31 cellular contexts compared by ENCODE assay signal in genomic region chr7:120960714-120961113, GRCh38. TPM values are rescaled to one million over a fixed set of nuclear protein-coding genes. Genes with fewer than 3 reads are reported as not detected.
"Had no signal": no experiment of that assay in that cellular context is flagged by ENCODE, and none has a peak within 500 bp of the region (broad histone marks: within the 10 kb centered on the region; RNA-seq: fewer than 3 reads in every experiment).

No MANE protein-coding gene starts in this region.

- H2AFZ ChIP-seq: hepatocyte had no signal

- H3K4me3 ChIP-seq: body of pancreas, esophagus squamous epithelium, gastroesophageal sphincter, heart right ventricle, hepatocyte had no signal

- H3K4me3 Mint-ChIP-seq: activated B cell treated with CpG ODN at 0.5 μM for 24 hours; activated CD4-positive, alpha-beta memory T cell treated with anti-CD3 and anti-CD28 coated beads for 36 hours; activated CD4-positive, alpha-beta T cell treated with anti-CD3 and anti-CD28 coated beads, Interleukin-2, amount 10 ng/mL, durations not matched to agents 24 days and 14 days; activated CD8-positive, alpha-beta memory T cell treated with anti-CD3 and anti-CD28 coated beads, Interleukin-2, amount 10 ng/mL, durations not matched to agents 7 days and 5 days; activated CD8-positive, alpha-beta T cell treated with anti-CD3 and anti-CD28 coated beads, Interleukin-2, amount 10 ng/mL, durations not matched to agents 7 days and 5 days; activated naive CD8-positive, alpha-beta T cell; activated T-helper 17 cell treated with anti-CD3 and anti-CD28 coated beads, Interleukin-2, amount 50 U/mL, for 72 hours; effector memory CD8-positive, alpha-beta T cell; T-helper 1 cell treated with Interleukin-12 subunit alpha and Interleukin-12 subunit beta and Interleukin-4 antibody, amounts not matched to agents 30 μg/mL and 1 μg/mL, for 36 hours; T-helper 2 cell treated with Interferon-gamma antibody and Interleukin-4, amounts not matched to agents 5 μg/mL and 100 μg/mL, for 36 hours had no signal

- H3K4me1 ChIP-seq: body of pancreas had no signal

- ATAC-seq: activated CD4-positive, CD25-positive, alpha-beta regulatory T cell treated with anti-CD3 and anti-CD28 coated beads, Interleukin-2, amount 50 U/mL, for 24 hours; activated CD8-positive, alpha-beta memory T cell treated with anti-CD3 and anti-CD28 coated beads, Interleukin-2, amount 10 ng/mL, durations not matched to agents 7 days and 5 days; activated CD8-positive, alpha-beta T cell treated with anti-CD3 and anti-CD28 coated beads, Interleukin-2, amount 10 ng/mL, durations not matched to agents 7 days and 5 days; activated T-helper 17 cell treated with anti-CD3 and anti-CD28 coated beads, Interleukin-2, amount 50 U/mL, for 72 hours; body of pancreas; effector memory CD8-positive, alpha-beta T cell; gastroesophageal sphincter; heart right ventricle had no signal

- H3K27me3 Mint-ChIP-seq: activated B cell treated with CpG ODN at 0.5 μM for 24 hours; activated CD4-positive, alpha-beta memory T cell treated with anti-CD3 and anti-CD28 coated beads for 36 hours; activated CD4-positive, alpha-beta T cell treated with anti-CD3 and anti-CD28 coated beads, Interleukin-2, amount 10 ng/mL, durations not matched to agents 24 days and 14 days; activated CD8-positive, alpha-beta memory T cell treated with anti-CD3 and anti-CD28 coated beads, Interleukin-2, amount 10 ng/mL, durations not matched to agents 7 days and 5 days; activated naive CD8-positive, alpha-beta T cell; activated T-helper 17 cell treated with anti-CD3 and anti-CD28 coated beads, Interleukin-2, amount 50 U/mL, for 72 hours; effector memory CD8-positive, alpha-beta T cell had no signal

- H3K27ac ChIP-seq: body of pancreas, epithelial cell of prostate, esophagus squamous epithelium, gastroesophageal sphincter, hepatocyte, WERI-Rb-1 had no signal

- H3K9me3 Mint-ChIP-seq: activated B cell treated with CpG ODN at 0.5 μM for 24 hours; activated CD4-positive, alpha-beta memory T cell treated with anti-CD3 and anti-CD28 coated beads for 36 hours; activated CD4-positive, alpha-beta T cell treated with anti-CD3 and anti-CD28 coated beads, Interleukin-2, amount 10 ng/mL, durations not matched to agents 24 days and 14 days; activated T-helper 17 cell treated with anti-CD3 and anti-CD28 coated beads, Interleukin-2, amount 50 U/mL, for 72 hours; effector memory CD8-positive, alpha-beta T cell; T-helper 1 cell treated with Interleukin-12 subunit alpha and Interleukin-12 subunit beta and Interleukin-4 antibody, amounts not matched to agents 30 μg/mL and 1 μg/mL, for 36 hours; T-helper 2 cell treated with Interferon-gamma antibody and Interleukin-4, amounts not matched to agents 5 μg/mL and 100 μg/mL, for 36 hours had no signal

- H3K27ac Mint-ChIP-seq: activated B cell treated with CpG ODN at 0.5 μM for 24 hours; activated CD4-positive, alpha-beta memory T cell treated with anti-CD3 and anti-CD28 coated beads for 36 hours; activated CD4-positive, alpha-beta T cell treated with anti-CD3 and anti-CD28 coated beads, Interleukin-2, amount 10 ng/mL, durations not matched to agents 24 days and 14 days; activated CD8-positive, alpha-beta memory T cell treated with anti-CD3 and anti-CD28 coated beads, Interleukin-2, amount 10 ng/mL, durations not matched to agents 7 days and 5 days; activated naive CD8-positive, alpha-beta T cell; activated T-helper 17 cell treated with anti-CD3 and anti-CD28 coated beads, Interleukin-2, amount 50 U/mL, for 72 hours; T-helper 2 cell treated with Interferon-gamma antibody and Interleukin-4, amounts not matched to agents 5 μg/mL and 100 μg/mL, for 36 hours had no signal

- H3K27me3 ChIP-seq: body of pancreas, esophagus squamous epithelium, gastroesophageal sphincter, heart right ventricle, hepatocyte had no signal

- H3K9me3 ChIP-seq: body of pancreas, esophagus squamous epithelium, gastroesophageal sphincter, heart right ventricle had no signal

- H3K4me2 ChIP-seq: hepatocyte had no signal

- DNase-seq: activated B cell treated with CpG ODN at 0.5 μM for 24 hours; activated CD4-positive, alpha-beta memory T cell treated with anti-CD3 and anti-CD28 coated beads for 36 hours; activated CD4-positive, alpha-beta T cell treated with anti-CD3 and anti-CD28 coated beads, Interleukin-2, amount 10 ng/mL, durations not matched to agents 24 days and 14 days; activated CD8-positive, alpha-beta memory T cell treated with anti-CD3 and anti-CD28 coated beads, Interleukin-2, amount 10 ng/mL, durations not matched to agents 7 days and 5 days; activated CD8-positive, alpha-beta memory T cell treated with anti-CD3 and anti-CD28 coated beads, Interleukin-2, amount 50 U/mL, for 4 hours; activated CD8-positive, alpha-beta T cell treated with anti-CD3 and anti-CD28 coated beads, Interleukin-2, amount 10 ng/mL, durations not matched to agents 7 days and 5 days; activated effector memory CD4-positive, alpha-beta T cell treated with Interleukin-2 at 50 U/mL for 16 hours; activated gamma-delta T cell treated with Interleukin-2 at 50 U/mL for 16 hours; activated naive CD4-positive, alpha-beta T cell treated with anti-CD3 and anti-CD28 coated beads, Interleukin-2, amount 50 U/mL, for 16 hours; activated naive CD4-positive, alpha-beta T cell treated with Interleukin-2 at 50 U/mL for 16 hours; activated T-cell treated with anti-CD3 and anti-CD28 coated beads, Interleukin-2, amount 50 U/mL, for 1 hour; amygdala; aorta; body of pancreas; caudate nucleus; cortex of kidney; effector CD4-positive, alpha-beta T cell; effector memory CD8-positive, alpha-beta T cell; esophagus squamous epithelium; foreskin melanocyte; heart right ventricle; T1000; WERI-Rb-1 had no signal

RNA-seq across cellular contexts. Expression of gene CPED1, which starts 27.8 kb away (rescaled TPM):
- total RNA-seq: activated CD4-positive, alpha-beta memory T cell treated with anti-CD3 and anti-CD28 coated beads for 36 hours; activated CD4-positive, alpha-beta T cell treated with anti-CD3 and anti-CD28 coated beads, Interleukin-2, amount 10 ng/mL, durations not matched to agents 24 days and 14 days; activated CD8-positive, alpha-beta T cell treated with anti-CD3 and anti-CD28 coated beads, Interleukin-2, amount 10 ng/mL, durations not matched to agents 7 days and 5 days; activated T-helper 17 cell treated with anti-CD3 and anti-CD28 coated beads, Interleukin-2, amount 50 U/mL, for 72 hours had no signal
